ENCODE assay signal across 1 cellular context in the genomic region with DNA sequence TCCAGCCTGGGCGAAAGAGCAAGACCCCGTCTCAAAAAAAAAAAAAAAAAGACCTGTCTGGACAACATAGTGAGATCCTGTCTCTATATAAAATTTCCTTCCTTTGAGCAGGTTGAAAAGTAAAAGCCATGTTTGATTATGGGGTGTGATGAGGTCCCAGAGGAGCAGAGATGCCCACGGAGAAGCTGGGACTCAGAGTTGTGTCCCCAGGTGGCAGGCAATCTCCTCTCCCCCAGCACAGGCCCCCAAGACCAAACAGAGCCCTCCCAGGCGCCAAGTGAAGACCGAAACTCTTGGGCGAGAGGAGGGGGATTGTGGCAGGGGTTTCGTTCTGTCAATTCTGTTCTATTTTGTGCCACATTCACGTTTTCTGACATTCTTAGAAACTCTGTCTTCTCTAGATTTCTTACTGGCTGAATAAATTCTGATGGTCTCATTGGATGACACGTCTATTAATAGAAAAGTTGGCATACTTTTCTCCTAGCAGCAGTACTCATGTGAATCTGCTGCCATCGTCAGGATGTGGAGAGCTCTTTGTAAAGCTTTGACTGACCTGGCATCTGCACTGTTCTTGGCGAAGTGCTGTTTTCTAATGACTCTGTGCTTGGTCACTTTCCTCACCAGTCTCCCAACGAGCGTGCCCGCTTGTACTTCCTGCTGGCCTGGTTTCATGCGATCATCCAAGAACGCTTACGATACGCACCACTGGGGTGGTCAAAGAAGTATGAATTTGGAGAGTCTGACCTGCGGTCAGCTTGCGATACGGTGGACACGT.
TF ChIP-seq lines count a peak whose summit lies in the region.

No MANE protein-coding gene starts in this region.

TF ChIP-seq in GM12878, 131 proteins besides CTCF, POLR2A, EP300 and RAD21 (continued from another document):
- TF ChIP-seq, protein P1, sequence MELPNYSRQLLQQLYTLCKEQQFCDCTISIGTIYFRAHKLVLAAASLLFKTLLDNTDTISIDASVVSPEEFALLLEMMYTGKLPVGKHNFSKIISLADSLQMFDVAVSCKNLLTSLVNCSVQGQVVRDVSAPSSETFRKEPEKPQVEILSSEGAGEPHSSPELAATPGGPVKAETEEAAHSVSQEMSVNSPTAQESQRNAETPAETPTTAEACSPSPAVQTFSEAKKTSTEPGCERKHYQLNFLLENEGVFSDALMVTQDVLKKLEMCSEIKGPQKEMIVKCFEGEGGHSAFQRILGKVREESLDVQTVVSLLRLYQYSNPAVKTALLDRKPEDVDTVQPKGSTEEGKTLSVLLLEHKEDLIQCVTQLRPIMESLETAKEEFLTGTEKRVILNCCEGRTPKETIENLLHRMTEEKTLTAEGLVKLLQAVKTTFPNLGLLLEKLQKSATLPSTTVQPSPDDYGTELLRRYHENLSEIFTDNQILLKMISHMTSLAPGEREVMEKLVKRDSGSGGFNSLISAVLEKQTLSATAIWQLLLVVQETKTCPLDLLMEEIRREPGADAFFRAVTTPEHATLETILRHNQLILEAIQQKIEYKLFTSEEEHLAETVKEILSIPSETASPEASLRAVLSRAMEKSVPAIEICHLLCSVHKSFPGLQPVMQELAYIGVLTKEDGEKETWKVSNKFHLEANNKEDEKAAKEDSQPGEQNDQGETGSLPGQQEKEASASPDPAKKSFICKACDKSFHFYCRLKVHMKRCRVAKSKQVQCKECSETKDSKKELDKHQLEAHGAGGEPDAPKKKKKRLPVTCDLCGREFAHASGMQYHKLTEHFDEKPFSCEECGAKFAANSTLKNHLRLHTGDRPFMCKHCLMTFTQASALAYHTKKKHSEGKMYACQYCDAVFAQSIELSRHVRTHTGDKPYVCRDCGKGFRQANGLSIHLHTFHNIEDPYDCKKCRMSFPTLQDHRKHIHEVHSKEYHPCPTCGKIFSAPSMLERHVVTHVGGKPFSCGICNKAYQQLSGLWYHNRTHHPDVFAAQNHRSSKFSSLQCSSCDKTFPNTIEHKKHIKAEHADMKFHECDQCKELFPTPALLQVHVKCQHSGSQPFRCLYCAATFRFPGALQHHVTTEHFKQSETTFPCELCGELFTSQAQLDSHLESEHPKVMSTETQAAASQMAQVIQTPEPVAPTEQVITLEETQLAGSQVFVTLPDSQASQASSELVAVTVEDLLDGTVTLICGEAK (IDR thresholded peaks at IDR 0.05; ENCODE audit: borderline replicate concordance): no peak
- no peak for TF ChIP-seq POU2F2 (IDR thresholded peaks at IDR 0.05; ENCODE audit: borderline replicate concordance, low read depth, low read length)
TF ChIP-seq in GM12878: peak in this region for 0.
